ENCODE assay signal across 12 cellular contexts in the genomic region with DNA sequence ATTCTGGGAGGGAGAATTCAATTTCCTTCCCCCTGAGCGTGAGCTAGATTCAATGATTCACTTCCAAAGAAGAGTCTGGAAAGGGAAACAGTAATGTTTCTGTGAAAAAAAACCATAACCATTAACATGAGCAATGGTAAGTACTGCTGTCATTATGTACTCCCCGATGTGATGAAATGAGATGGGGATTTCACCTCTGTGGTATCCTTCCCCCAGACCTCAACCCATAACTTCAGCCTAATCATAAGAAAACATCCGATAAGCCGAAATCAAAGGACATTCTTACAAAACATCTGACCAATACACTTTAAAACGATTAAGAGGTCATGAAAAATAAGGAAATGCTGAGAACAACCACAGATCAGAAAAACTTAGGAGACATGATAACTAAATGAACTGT. TPM values are rescaled to one million over a fixed set of nuclear protein-coding genes. Genes with fewer than 3 reads are reported as not detected.
DNase-seq lines count a peak whose midpoint lies in the region; ATAC-seq, FAIRE-seq and TF ChIP-seq lines count a peak whose summit lies in the region.
"Had no signal": no experiment of that assay in that cellular context is flagged by ENCODE, and none has a peak within 500 bp of the region (broad histone marks: within the 10 kb centered on the region; RNA-seq: fewer than 3 reads in every experiment).

No MANE protein-coding gene starts in this region.

- H3K18ac ChIP-seq in neuronal stem cell (ENCODE audit: low read length) = no peak overlapping the region

- H3K4me3 ChIP-seq in PC-3 (ENCODE audit: low read length) (no peak overlapping the region), endothelial cell of umbilical vein (replicated peaks in 1 of 3; ENCODE audit: insufficient read depth in 1 of 3, low read depth in 1 of 3, low read length in 3 of 3) (no peak overlapping the region), neuronal stem cell (ENCODE audit: low read length in 2 of 2) (no peak overlapping the region)
- H3K4me3 ChIP-seq: skin epidermis had no signal

- H2AK5ac ChIP-seq in neuronal stem cell (ENCODE audit: low read depth, low read length) = no peak overlapping the region

- H3K9ac ChIP-seq in PC-3 (ENCODE audit: low read length) (no peak overlapping the region), endothelial cell of umbilical vein (replicated peaks; ENCODE audit: extremely low read depth, insufficient read depth, low read length) (no peak overlapping the region), neuronal stem cell (ENCODE audit: low read depth, low read length, poor library complexity) (no peak overlapping the region)

- no peaks in the 10 kb centered on the region for H3K9me3 Mint-ChIP-seq in endothelial cell (ENCODE audit: unreplicated experiment)
- H3K9me3 Mint-ChIP-seq: activated naive CD4-positive, alpha-beta T cell treated with anti-CD3 and anti-CD28 coated beads, Interleukin-2, amount 50 U/mL, for 24 hours; CD8-positive, alpha-beta memory T cell; H9 had no signal

- no peak overlapping the region for H3K4ac ChIP-seq in neuronal stem cell (ENCODE audit: low read length)

- no peak overlapping the region for H3K27ac ChIP-seq in PC-3 (ENCODE audit: low read length)
- no peak overlapping the region for H3K27ac ChIP-seq in endothelial cell of umbilical vein (ENCODE audit: insufficient read depth, low read depth, low read length)
- H3K27ac ChIP-seq in neuronal stem cell (replicated peaks; ENCODE audit: low read length) = no peak overlapping the region
- H3K27ac ChIP-seq: skin epidermis had no signal

- no peak overlapping the region for H3K27ac Mint-ChIP-seq in endothelial cell (ENCODE audit: unreplicated experiment)

- H3K27me3 ChIP-seq in PC-3 (ENCODE audit: low read length) (no peaks in the 10 kb centered on the region), endothelial cell of umbilical vein (ENCODE audit: control insufficient read depth in 2 of 2, insufficient read depth in 2 of 2, low read length in 2 of 2) (no peaks in the 10 kb centered on the region), neuronal stem cell (ENCODE audit: control insufficient read depth in 3 of 3, insufficient read depth in 3 of 3, low read depth in 1 of 3, low read length in 3 of 3) (no peaks in the 10 kb centered on the region)

- no peak overlapping the region for H2BK5ac ChIP-seq in neuronal stem cell (ENCODE audit: low read length)

- TF ChIP-seq POLR2A in endothelial cell of umbilical vein (IDR thresholded peaks at IDR 0.05; ENCODE audit: low read depth, low read length) = no peak

- peak; percentile 45 for ATAC-seq in GM19395 (IDR thresholded peaks at IDR 0.05; ENCODE audit: unreplicated experiment)
- ATAC-seq in PC-3 = peak; percentile 15
- no peak for ATAC-seq in HG02571 (IDR thresholded peaks at IDR 0.05; ENCODE audit: unreplicated experiment)

- TF ChIP-seq CTCF in PC-3 (conservative IDR thresholded peaks at IDR 0.05; ENCODE audit: low read depth, low read length) (no peak), endothelial cell of umbilical vein (IDR thresholded peaks at IDR 0.05; ENCODE audit: extremely low read depth in 1 of 2, insufficient read depth in 1 of 2, low read depth in 1 of 2, low read length in 2 of 2) (no peak), endothelial cell (IDR thresholded peaks at IDR 0.05; ENCODE audit: unreplicated experiment) (no peak)

- H3K9me2 ChIP-seq in PC-3 (replicated peaks; ENCODE audit: low read length) = no peaks in the 10 kb centered on the region

- intact Hi-C loops in PC-3 (cut with micrococcal nuclease) = loop anchor here (1.0 to 2.0 kb wide), 3 partner anchors 26 to 105 kb away; no protein-coding TSS in a partner anchor
- intact Hi-C loops in endothelial cell of umbilical vein (cut with micrococcal nuclease) = no loop called here

- no peak overlapping the region for H2BK15ac ChIP-seq in neuronal stem cell (ENCODE audit: low read length)

- H3K23ac ChIP-seq in neuronal stem cell (ENCODE audit: low read depth, low read length, poor library complexity) = no peak overlapping the region

- no peaks in the 10 kb centered on the region for H3K36me3 Mint-ChIP-seq in endothelial cell (ENCODE audit: low read depth, unreplicated experiment)
- H3K36me3 Mint-ChIP-seq: activated naive CD4-positive, alpha-beta T cell treated with anti-CD3 and anti-CD28 coated beads, Interleukin-2, amount 50 U/mL, for 24 hours; CD8-positive, alpha-beta memory T cell had no signal

- no peak overlapping the region for H4K8ac ChIP-seq in neuronal stem cell (ENCODE audit: low read depth, low read length)

- peaks cover 13% of the 10 kb centered on the region for H3K79me1 ChIP-seq in neuronal stem cell (ENCODE audit: low read depth, low read length)

- H3K4me3 Mint-ChIP-seq in endothelial cell (ENCODE audit: unreplicated experiment) = no peak overlapping the region
- H3K4me3 Mint-ChIP-seq: H9 had no signal

- H3K79me2 ChIP-seq in PC-3 (ENCODE audit: low read length) (peaks cover 93% of the 10 kb centered on the region), endothelial cell of umbilical vein (ENCODE audit: control insufficient read depth, insufficient read depth, low read length) (peaks cover 85% of the 10 kb centered on the region)

- H3K36me3 ChIP-seq in PC-3 (ENCODE audit: low read depth, low read length) (no peaks in the 10 kb centered on the region; the same call in 1 of the 2 replicates), endothelial cell of umbilical vein (ENCODE audit: control insufficient read depth in 2 of 2, extremely low read depth in 1 of 2, insufficient read depth in 2 of 2, low read length in 2 of 2) (no peaks in the 10 kb centered on the region), neuronal stem cell (replicated peaks in 1 of 2; ENCODE audit: control insufficient read depth in 2 of 2, insufficient read depth in 2 of 2, low read length in 2 of 2) (peaks cover 0 to 16% of the 10 kb centered on the region in 2 donors)

- H2BK120ac ChIP-seq in neuronal stem cell (ENCODE audit: low read depth, low read length) = no peak overlapping the region

- WGBS in neuronal stem cell (ENCODE audit: extremely low coverage in 2 of 2, insufficient read length in 2 of 2, insufficient replicate concordance in 1 of 2), 2 donors = no CpG with 5 or more reads among the region's 5 CpGs

- H4K20me1 ChIP-seq in PC-3 (ENCODE audit: low read length) (peaks cover 23% of the 10 kb centered on the region; the same call in 1 of the 2 replicates), endothelial cell of umbilical vein (replicated peaks; ENCODE audit: control insufficient read depth, extremely low read depth, insufficient read depth, low read length) (peaks cover 3% of the 10 kb centered on the region)

- H2BK12ac ChIP-seq in neuronal stem cell (ENCODE audit: low read length) = no peak overlapping the region

- BruUV-seq in PC-3 (replicated peaks; lab: Mats Ljungman, UMichigan) = no TSS peak
- BruUV-seq in endothelial cell of umbilical vein (replicated peaks; lab: Mats Ljungman, UMichigan) = no TSS peak

- no peaks in the 10 kb centered on the region for H3F3A ChIP-seq in PC-3 (ENCODE audit: low read length, unreplicated experiment)

- no peaks in the 10 kb centered on the region for H3K9me1 ChIP-seq in endothelial cell of umbilical vein (replicated peaks; ENCODE audit: control insufficient read depth, extremely low read depth, insufficient read depth, low read length)

- CTCF ChIA-PET in PC-3 (lab: Charles Lee) (no interaction called here), endothelial cell of umbilical vein (lab: Charles Lee) (interaction anchor here (1.0 to 2.5 kb wide), 15 partner anchors 8 to 88 kb away, joined by 3 to 27 read pairs (median 6); no protein-coding TSS in a partner anchor)

- H2AFZ ChIP-seq in PC-3 (ENCODE audit: low read length) (no peak overlapping the region), endothelial cell of umbilical vein (ENCODE audit: low read depth, low read length) (no peak overlapping the region), neuronal stem cell (ENCODE audit: low read length) (no peak overlapping the region)

- no peaks in the 10 kb centered on the region for H3K4me1 ChIP-seq in PC-3 (ENCODE audit: insufficient read depth, low read length)
- peaks cover 16% of the 10 kb centered on the region for H3K4me1 ChIP-seq in endothelial cell of umbilical vein (ENCODE audit: control insufficient read depth, extremely low read depth, insufficient read depth, low read length)
- peaks cover 0 to 3% of the 10 kb centered on the region in 2 donors for H3K4me1 ChIP-seq in neuronal stem cell (ENCODE audit: control insufficient read depth in 2 of 2, insufficient read depth in 1 of 2, low read depth in 1 of 2, low read length in 2 of 2)

- DNase-seq in ELR (ENCODE audit: low read depth) (peak; percentile 14), PC-3 (no peak), endothelial cell of umbilical vein (ENCODE audit: low read depth, low spot score) (no peak), neuronal stem cell (ENCODE audit: low spot score) (no peak), endothelial cell (ENCODE audit: low spot score) (no peak), NCI-H2107 treated with DMSO at 0.1 percent for 48 hours (lab: John Stamatoyannopoulos, UW; ENCODE audit: unreplicated experiment) (no peak)
- DNase-seq: H9 had no signal

- H3K4me2 ChIP-seq in PC-3 (ENCODE audit: low read length) (no peak overlapping the region), endothelial cell of umbilical vein (ENCODE audit: insufficient read depth, low read length) (peak overlapping the region; percentile 12), neuronal stem cell (ENCODE audit: insufficient read depth, low read length, poor library complexity, severe bottlenecking) (no peak overlapping the region)

- POLR2A ChIA-PET in PC-3 (lab: Charles Lee; ENCODE audit: unreplicated experiment) = no interaction called here
- POLR2A ChIA-PET in endothelial cell of umbilical vein (lab: Charles Lee) = no interaction called here

- H3K9me3 ChIP-seq in PC-3 (ENCODE audit: low read length) = no peaks in the 10 kb centered on the region
- H3K9me3 ChIP-seq in endothelial cell of umbilical vein (replicated peaks; ENCODE audit: control insufficient read depth, insufficient read depth, low read length) = no peaks in the 10 kb centered on the region
- H3K9me3 ChIP-seq in neuronal stem cell (replicated peaks in 1 of 2; ENCODE audit: control insufficient read depth in 2 of 2, insufficient read depth in 1 of 2, low read depth in 1 of 2, low read length in 2 of 2) = no peaks in the 10 kb centered on the region

- no peak overlapping the region for H4K91ac ChIP-seq in neuronal stem cell (ENCODE audit: low read depth, low read length, poor library complexity)

- H3K4me1 Mint-ChIP-seq in endothelial cell (ENCODE audit: unreplicated experiment) = peaks cover 21% of the 10 kb centered on the region

- no peak overlapping the region for H3K14ac ChIP-seq in neuronal stem cell (ENCODE audit: low read length)

- H3K27me3 Mint-ChIP-seq in endothelial cell (ENCODE audit: unreplicated experiment) = peaks cover 3% of the 10 kb centered on the region
- H3K27me3 Mint-ChIP-seq: activated naive CD4-positive, alpha-beta T cell treated with anti-CD3 and anti-CD28 coated beads, Interleukin-2, amount 50 U/mL, for 24 hours; CD8-positive, alpha-beta memory T cell had no signal

- no peak for FAIRE-seq in endothelial cell of umbilical vein (lab: Jason Lieb, UNC)

- dilution Hi-C loops in endothelial cell of umbilical vein (cut with MboI; ENCODE audit: extremely low pct_ligation_motif_present, low sequenced_read_pairs) = no loop called here

RNA-seq across cellular contexts. Expression of a gene that starts 27.2 kb away (rescaled TPM):
- 18.9 and 30.5 TPM in 2 replicates for total RNA-seq in PC-3 (2014; rRNA removed)
- 29.5 and 33.4 TPM in 2 replicates for total RNA-seq in endothelial cell of umbilical vein
- polyA plus RNA-seq in endothelial cell of umbilical vein = 15.2 and 16.9 TPM in 2 replicates
- polyA plus RNA-seq in endothelial cell of umbilical vein (2011; cell fraction: cytosol; rRNA removed) = 23.1 and 23.9 TPM in 2 replicates
- 105 and 150 TPM in 2 replicates for polyA plus RNA-seq in endothelial cell of umbilical vein (2011; cell fraction: nucleus; rRNA removed)
- 12.6 and 23.5 TPM in 2 replicates for polyA plus RNA-seq in endothelial cell of umbilical vein (2012)
- 21.5 and 22.3 TPM in 2 replicates for polyA minus RNA-seq in endothelial cell of umbilical vein
- polyA minus RNA-seq in endothelial cell of umbilical vein (2011; cell fraction: cytosol; rRNA and poly(A)+ RNA removed) = 26.5 TPM
- 27.1 and 39.0 TPM in 2 replicates for polyA minus RNA-seq in endothelial cell of umbilical vein (2011; cell fraction: nucleus; rRNA and poly(A)+ RNA removed)
- 65.4 TPM for polyA plus RNA-seq in neuronal stem cell (2013, experiment 1 of 2)
- 66.8 TPM for polyA plus RNA-seq in neuronal stem cell (2013, experiment 2 of 2)
- 37.5 TPM for total RNA-seq in endothelial cell (ENCODE audit: unreplicated experiment)
